ENCODE assay signal across 1 cellular context in genomic region chr17:5418858-5419355, GRCh38.
TF ChIP-seq lines count a peak whose summit lies in the region.

No MANE protein-coding gene starts in this region.

TF ChIP-seq in GM12878, 131 proteins besides CTCF, POLR2A, EP300 and RAD21 (continues in another document):
- TF ChIP-seq MEF2A (IDR thresholded peaks at IDR 0.05; ENCODE audit: insufficient read depth, low read depth, low read length) (peak; percentile 97), IKZF1 (conservative IDR thresholded peaks at IDR 0.05) (no peak), SMC3 (IDR thresholded peaks at IDR 0.05; ENCODE audit: borderline replicate concordance, low read length) (no peak), REST (IDR thresholded peaks at IDR 0.05; ENCODE audit: low read depth, low read length) (no peak), EGR1 (IDR thresholded peaks at IDR 0.05; ENCODE audit: borderline replicate concordance in 1 of 2, low read depth in 2 of 2, low read length in 2 of 2) (peak in 1 of 2 experiments; percentile 91; a peak in 2 of 3 replicates), ZNF622 (IDR thresholded peaks at IDR 0.05) (no peak), SRF (IDR thresholded peaks at IDR 0.05; ENCODE audit: low read depth in 2 of 2, low read length in 2 of 2) (no peak), RBBP5 (conservative IDR thresholded peaks at IDR 0.05) (no peak; the same call in 1 of the 2 replicates), SP1 (IDR thresholded peaks at IDR 0.05; ENCODE audit: low read depth, low read length) (peak; percentile 9), POLR2AphosphoS2 (IDR thresholded peaks at IDR 0.05; ENCODE audit: low read depth, low read length) (0 out of 2 replicates have a peak, but pooled peaks have one; percentile 42), USF1 (IDR thresholded peaks at IDR 0.05; ENCODE audit: borderline replicate concordance, extremely low read length, insufficient read depth, low read depth, low read length) (no peak), MXI1 (IDR thresholded peaks at IDR 0.05; ENCODE audit: low read depth, low read length) (peak; percentile 96), SREBF2 (IDR thresholded peaks at IDR 0.05; ENCODE audit: low read length) (no peak), ZBTB40 (IDR thresholded peaks at IDR 0.05; ENCODE audit: borderline replicate concordance) (no peak), CBX3 (IDR thresholded peaks at IDR 0.05; ENCODE audit: borderline replicate concordance, low read depth) (no peak), CHD2 (IDR thresholded peaks at IDR 0.05; ENCODE audit: borderline replicate concordance, low read depth, low read length) (peak; percentile 58; the same call in 1 of the 2 replicates), ELK1 (IDR thresholded peaks at IDR 0.05; ENCODE audit: low read depth, low read length) (no peak; the same call in 1 of the 2 replicates), TAF1 (IDR thresholded peaks at IDR 0.05; ENCODE audit: borderline replicate concordance, low read depth, low read length) (peak; percentile 57), ATF2 (IDR thresholded peaks at IDR 0.05; ENCODE audit: low read length) (no peak), CHD4 (IDR thresholded peaks at IDR 0.05) (no peak), RCOR1 (conservative IDR thresholded peaks at IDR 0.05; ENCODE audit: low read depth, low read length) (no peak; the same call in 1 of the 2 replicates), TBL1XR1 (IDR thresholded peaks at IDR 0.05; ENCODE audit: low read depth, low read length) (peak; percentile 95), NFIC (IDR thresholded peaks at IDR 0.05; ENCODE audit: low read depth, low read length) (no peak), EZH2 (IDR thresholded peaks at IDR 0.05; ENCODE audit: borderline replicate concordance, control insufficient read depth, low read depth, low read length) (no peak), NFYA (IDR thresholded peaks at IDR 0.05; ENCODE audit: borderline replicate concordance, low read depth, low read length) (no peak), CEBPZ (IDR thresholded peaks at IDR 0.05; ENCODE audit: low read depth, low read length) (no peak), YBX1 (IDR thresholded peaks at IDR 0.05) (no peak), HDAC2 (IDR thresholded peaks at IDR 0.05) (no peak), MAX (IDR thresholded peaks at IDR 0.05; ENCODE audit: low read depth, low read length) (peak; percentile 59; the same call in 1 of the 2 replicates), DPF2 (IDR thresholded peaks at IDR 0.05) (no peak), MLLT1 (IDR thresholded peaks at IDR 0.05) (no peak), FOXK2 (IDR thresholded peaks at IDR 0.05) (no peak), FOXM1 (IDR thresholded peaks at IDR 0.05; ENCODE audit: low read depth, low read length) (no peak), NBN (IDR thresholded peaks at IDR 0.05) (no peak), ZNF592 (IDR thresholded peaks at IDR 0.05) (no peak), NR2C1 (IDR thresholded peaks at IDR 0.05) (no peak), BACH1 (IDR thresholded peaks at IDR 0.05; ENCODE audit: borderline replicate concordance) (no peak), JUNB (IDR thresholded peaks at IDR 0.05) (no peak), STAT3 (IDR thresholded peaks at IDR 0.05; ENCODE audit: low read depth, low read length) (no peak), LARP7 (IDR thresholded peaks at IDR 0.05) (0 out of 2 replicates have a peak, but pooled peaks have one; percentile 59), SUZ12 (IDR thresholded peaks at IDR 0.05; ENCODE audit: unreplicated experiment) (no peak), STAT1 (conservative IDR thresholded peaks at IDR 0.05) (no peak)
